ENCODE assay signal across 7 cellular contexts in genomic region chr20:64088586-64088985, GRCh38. TPM values are rescaled to one million over a fixed set of nuclear protein-coding genes. Genes with fewer than 3 reads are reported as not detected.
"Had no signal": no experiment of that assay in that cellular context is flagged by ENCODE, and none has a peak within 500 bp of the region (broad histone marks: within the 10 kb centered on the region; RNA-seq: fewer than 3 reads in every experiment).

No MANE protein-coding gene starts in this region.

RNA-seq across cellular contexts. Expression of gene LKAAEAR1, which starts 4.4 kb away (rescaled TPM):
- total RNA-seq: T-helper 1 cell treated with Interleukin-12 subunit alpha and Interleukin-12 subunit beta and Interleukin-4 antibody, amounts not matched to agents 30 ng/mL and 1 ng/mL, for 36 hours had no signal

RNA-seq across cellular contexts. Expression of gene NPBWR2, which starts 18.8 kb away (rescaled TPM):
- total RNA-seq: activated CD4-positive, alpha-beta memory T cell treated with anti-CD3 and anti-CD28 coated beads, Interleukin-2, amount 10 ng/mL, durations not matched to agents 7 days and 5 days; activated CD4-positive, alpha-beta T cell treated with anti-CD3 and anti-CD28 coated beads for 36 hours; activated CD8-positive, alpha-beta memory T cell treated with anti-CD3 and anti-CD28 coated beads for 36 hours; activated naive CD4-positive, alpha-beta T cell treated with anti-CD3 and anti-CD28 coated beads for 36 hours; activated T-helper 17 cell treated with anti-CD3 and anti-CD28 coated beads, Interleukin-2, amount 50 U/mL, for 72 hours; SJSA1; T-helper 1 cell treated with Interleukin-12 subunit alpha and Interleukin-12 subunit beta and Interleukin-4 antibody, amounts not matched to agents 30 ng/mL and 1 ng/mL, for 36 hours had no signal
